1 cellular context compared by ENCODE assay signal in the genomic region with DNA sequence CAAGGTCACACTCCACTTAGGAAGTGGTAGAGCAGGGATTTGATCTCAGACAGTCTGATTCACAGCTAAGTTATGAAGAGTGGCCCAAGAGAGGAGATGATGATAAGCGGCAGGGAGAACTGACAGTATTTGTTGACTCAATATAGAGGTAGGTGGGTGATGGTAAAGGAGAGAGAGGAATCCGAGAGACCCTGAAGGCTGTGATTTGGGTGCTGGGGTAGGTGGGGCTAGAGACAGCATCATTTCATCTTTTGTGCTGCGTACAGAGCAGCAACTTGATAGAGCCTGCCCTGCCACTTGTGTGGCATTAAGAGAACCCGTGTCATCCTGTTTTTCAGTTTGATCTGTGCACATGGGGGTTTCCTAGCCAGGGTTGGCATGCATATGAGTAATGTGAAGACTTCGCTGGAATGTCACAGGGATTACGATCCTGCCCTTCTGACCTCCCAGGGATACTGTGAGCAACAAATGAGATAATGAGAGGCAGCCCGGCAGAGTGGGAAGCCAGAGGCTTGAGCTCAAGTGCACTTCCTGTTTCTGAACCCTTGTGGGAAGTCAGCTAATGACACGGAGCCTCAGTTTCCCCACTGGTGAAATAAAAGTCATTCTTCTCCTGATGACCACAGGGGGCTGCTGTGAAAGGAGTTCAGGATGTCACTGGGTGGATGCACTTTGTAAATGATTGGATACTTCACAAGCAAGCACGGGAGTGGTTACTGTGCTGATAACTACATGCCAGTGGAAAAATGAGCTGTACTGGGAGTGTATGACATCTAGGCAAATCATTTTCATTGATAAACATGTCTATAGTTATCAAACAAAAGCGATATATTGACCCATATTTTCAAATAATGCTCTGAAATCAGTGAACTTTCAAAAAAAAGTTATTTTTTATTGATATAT.
TF ChIP-seq lines count a peak whose summit lies in the region.

No MANE protein-coding gene starts in this region.

TF ChIP-seq in SK-N-SH, 30 proteins besides CTCF, POLR2A, EP300 and RAD21 (continued from another document):
- TF ChIP-seq, protein P1, sequence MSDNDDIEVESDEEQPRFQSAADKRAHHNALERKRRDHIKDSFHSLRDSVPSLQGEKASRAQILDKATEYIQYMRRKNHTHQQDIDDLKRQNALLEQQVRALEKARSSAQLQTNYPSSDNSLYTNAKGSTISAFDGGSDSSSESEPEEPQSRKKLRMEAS (IDR thresholded peaks at IDR 0.05; ENCODE audit: low read depth), result peak; percentile 83
- TF ChIP-seq TAF1 (IDR thresholded peaks at IDR 0.05; ENCODE audit: borderline replicate concordance, low read depth, low read length), result no peak
- TF ChIP-seq ELF1 (IDR thresholded peaks at IDR 0.05), result peak; percentile 73
- no peak for TF ChIP-seq MXI1 (IDR thresholded peaks at IDR 0.05; ENCODE audit: low read depth, low read length)
- TF ChIP-seq, protein P2, sequence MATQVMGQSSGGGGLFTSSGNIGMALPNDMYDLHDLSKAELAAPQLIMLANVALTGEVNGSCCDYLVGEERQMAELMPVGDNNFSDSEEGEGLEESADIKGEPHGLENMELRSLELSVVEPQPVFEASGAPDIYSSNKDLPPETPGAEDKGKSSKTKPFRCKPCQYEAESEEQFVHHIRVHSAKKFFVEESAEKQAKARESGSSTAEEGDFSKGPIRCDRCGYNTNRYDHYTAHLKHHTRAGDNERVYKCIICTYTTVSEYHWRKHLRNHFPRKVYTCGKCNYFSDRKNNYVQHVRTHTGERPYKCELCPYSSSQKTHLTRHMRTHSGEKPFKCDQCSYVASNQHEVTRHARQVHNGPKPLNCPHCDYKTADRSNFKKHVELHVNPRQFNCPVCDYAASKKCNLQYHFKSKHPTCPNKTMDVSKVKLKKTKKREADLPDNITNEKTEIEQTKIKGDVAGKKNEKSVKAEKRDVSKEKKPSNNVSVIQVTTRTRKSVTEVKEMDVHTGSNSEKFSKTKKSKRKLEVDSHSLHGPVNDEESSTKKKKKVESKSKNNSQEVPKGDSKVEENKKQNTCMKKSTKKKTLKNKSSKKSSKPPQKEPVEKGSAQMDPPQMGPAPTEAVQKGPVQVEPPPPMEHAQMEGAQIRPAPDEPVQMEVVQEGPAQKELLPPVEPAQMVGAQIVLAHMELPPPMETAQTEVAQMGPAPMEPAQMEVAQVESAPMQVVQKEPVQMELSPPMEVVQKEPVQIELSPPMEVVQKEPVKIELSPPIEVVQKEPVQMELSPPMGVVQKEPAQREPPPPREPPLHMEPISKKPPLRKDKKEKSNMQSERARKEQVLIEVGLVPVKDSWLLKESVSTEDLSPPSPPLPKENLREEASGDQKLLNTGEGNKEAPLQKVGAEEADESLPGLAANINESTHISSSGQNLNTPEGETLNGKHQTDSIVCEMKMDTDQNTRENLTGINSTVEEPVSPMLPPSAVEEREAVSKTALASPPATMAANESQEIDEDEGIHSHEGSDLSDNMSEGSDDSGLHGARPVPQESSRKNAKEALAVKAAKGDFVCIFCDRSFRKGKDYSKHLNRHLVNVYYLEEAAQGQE (IDR thresholded peaks at IDR 0.05; ENCODE audit: low read depth, low read length), result peak; percentile 30; the same call in 1 of the 2 replicates
- TF ChIP-seq GABPA (IDR thresholded peaks at IDR 0.05; ENCODE audit: low read depth), result peak; percentile 3; the same call in 1 of the 2 replicates
- TF ChIP-seq SMC3 (IDR thresholded peaks at IDR 0.05; ENCODE audit: low read depth, low read length), result no peak
- TF ChIP-seq FOSL2 (IDR thresholded peaks at IDR 0.05; ENCODE audit: borderline replicate concordance, low read depth), result peak; percentile 80
- TF ChIP-seq, protein P3, sequence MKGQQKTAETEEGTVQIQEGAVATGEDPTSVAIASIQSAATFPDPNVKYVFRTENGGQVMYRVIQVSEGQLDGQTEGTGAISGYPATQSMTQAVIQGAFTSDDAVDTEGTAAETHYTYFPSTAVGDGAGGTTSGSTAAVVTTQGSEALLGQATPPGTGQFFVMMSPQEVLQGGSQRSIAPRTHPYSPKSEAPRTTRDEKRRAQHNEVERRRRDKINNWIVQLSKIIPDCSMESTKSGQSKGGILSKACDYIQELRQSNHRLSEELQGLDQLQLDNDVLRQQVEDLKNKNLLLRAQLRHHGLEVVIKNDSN (IDR thresholded peaks at IDR 0.05; ENCODE audit: borderline replicate concordance, low read depth), result no peak
